Comparison of ENCODE assay signal across 1 cellular context in the genomic region with DNA sequence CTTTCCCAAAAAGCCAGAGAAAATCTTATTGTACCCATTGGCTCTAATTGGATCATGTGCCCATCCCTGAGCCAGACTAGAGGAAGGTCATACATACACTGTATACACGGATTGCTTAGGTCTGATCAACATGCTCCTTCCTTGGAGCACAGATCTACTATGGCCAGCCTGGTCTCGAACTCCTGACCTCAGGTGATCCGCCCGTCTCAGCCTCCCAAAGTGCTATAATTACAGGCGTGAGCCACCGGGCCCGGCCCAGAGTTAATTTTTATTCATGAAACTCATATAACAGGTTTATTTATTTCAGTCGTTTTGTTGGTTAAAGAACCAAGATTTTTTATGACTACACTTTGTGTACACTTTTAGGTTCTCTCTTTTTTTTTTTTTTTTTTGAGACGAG.
TF ChIP-seq lines count a peak whose summit lies in the region.

No MANE protein-coding gene starts in this region.

TF ChIP-seq in HepG2, 621 proteins besides CTCF, POLR2A, EP300 and RAD21 (continued from another document):
- no peak for TF ChIP-seq ZNF775 (CRISPR knock-in tag; IDR thresholded peaks at IDR 0.05; ENCODE audit: borderline replicate concordance)
- TF ChIP-seq MAZ (IDR thresholded peaks at IDR 0.05; ENCODE audit: borderline replicate concordance, low read depth, low read length) = no peak
- TF ChIP-seq MAZ (CRISPR knock-in tag; IDR thresholded peaks at IDR 0.05; ENCODE audit: low read depth) = no peak
- TF ChIP-seq SATB2 (CRISPR knock-in tag; IDR thresholded peaks at IDR 0.05) = no peak
- TF ChIP-seq, protein P1, sequence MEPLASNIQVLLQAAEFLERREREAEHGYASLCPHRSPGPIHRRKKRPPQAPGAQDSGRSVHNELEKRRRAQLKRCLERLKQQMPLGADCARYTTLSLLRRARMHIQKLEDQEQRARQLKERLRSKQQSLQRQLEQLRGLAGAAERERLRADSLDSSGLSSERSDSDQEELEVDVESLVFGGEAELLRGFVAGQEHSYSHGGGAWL (CRISPR knock-in tag; IDR thresholded peaks at IDR 0.05) = no peak
- no peak for TF ChIP-seq ZNF766 (CRISPR knock-in tag; IDR thresholded peaks at IDR 0.05; ENCODE audit: borderline replicate concordance)
- no peak for TF ChIP-seq NFYB (CRISPR knock-in tag; IDR thresholded peaks at IDR 0.05)
- no peak for TF ChIP-seq ZNF567 (CRISPR knock-in tag; IDR thresholded peaks at IDR 0.05; ENCODE audit: borderline replicate concordance)
- TF ChIP-seq, protein P2, sequence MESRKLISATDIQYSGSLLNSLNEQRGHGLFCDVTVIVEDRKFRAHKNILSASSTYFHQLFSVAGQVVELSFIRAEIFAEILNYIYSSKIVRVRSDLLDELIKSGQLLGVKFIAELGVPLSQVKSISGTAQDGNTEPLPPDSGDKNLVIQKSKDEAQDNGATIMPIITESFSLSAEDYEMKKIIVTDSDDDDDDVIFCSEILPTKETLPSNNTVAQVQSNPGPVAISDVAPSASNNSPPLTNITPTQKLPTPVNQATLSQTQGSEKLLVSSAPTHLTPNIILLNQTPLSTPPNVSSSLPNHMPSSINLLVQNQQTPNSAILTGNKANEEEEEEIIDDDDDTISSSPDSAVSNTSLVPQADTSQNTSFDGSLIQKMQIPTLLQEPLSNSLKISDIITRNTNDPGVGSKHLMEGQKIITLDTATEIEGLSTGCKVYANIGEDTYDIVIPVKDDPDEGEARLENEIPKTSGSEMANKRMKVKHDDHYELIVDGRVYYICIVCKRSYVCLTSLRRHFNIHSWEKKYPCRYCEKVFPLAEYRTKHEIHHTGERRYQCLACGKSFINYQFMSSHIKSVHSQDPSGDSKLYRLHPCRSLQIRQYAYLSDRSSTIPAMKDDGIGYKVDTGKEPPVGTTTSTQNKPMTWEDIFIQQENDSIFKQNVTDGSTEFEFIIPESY (CRISPR knock-in tag; IDR thresholded peaks at IDR 0.05) = no peak
- TF ChIP-seq ARID3A (IDR thresholded peaks at IDR 0.05; ENCODE audit: low read depth, low read length) = no peak
- TF ChIP-seq ZNF605 (CRISPR knock-in tag; IDR thresholded peaks at IDR 0.05) = no peak
- no peak for TF ChIP-seq ZFP37 (CRISPR knock-in tag; IDR thresholded peaks at IDR 0.05; ENCODE audit: borderline replicate concordance)
- TF ChIP-seq ZSCAN31 (CRISPR knock-in tag; IDR thresholded peaks at IDR 0.05; ENCODE audit: low read depth) = no peak
- TF ChIP-seq, protein P3, sequence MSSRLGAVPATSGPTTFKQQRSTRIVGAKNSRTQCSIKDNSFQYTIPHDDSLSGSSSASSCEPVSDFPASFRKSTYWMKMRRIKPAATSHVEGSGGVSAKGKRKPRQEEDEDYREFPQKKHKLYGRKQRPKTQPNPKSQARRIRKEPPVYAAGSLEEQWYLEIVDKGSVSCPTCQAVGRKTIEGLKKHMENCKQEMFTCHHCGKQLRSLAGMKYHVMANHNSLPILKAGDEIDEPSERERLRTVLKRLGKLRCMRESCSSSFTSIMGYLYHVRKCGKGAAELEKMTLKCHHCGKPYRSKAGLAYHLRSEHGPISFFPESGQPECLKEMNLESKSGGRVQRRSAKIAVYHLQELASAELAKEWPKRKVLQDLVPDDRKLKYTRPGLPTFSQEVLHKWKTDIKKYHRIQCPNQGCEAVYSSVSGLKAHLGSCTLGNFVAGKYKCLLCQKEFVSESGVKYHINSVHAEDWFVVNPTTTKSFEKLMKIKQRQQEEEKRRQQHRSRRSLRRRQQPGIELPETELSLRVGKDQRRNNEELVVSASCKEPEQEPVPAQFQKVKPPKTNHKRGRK (CRISPR knock-in tag; IDR thresholded peaks at IDR 0.05) = no peak
- no peak for TF ChIP-seq XRCC5 (optimal IDR thresholded peaks at IDR 0.05; ENCODE audit: low read length)
- TF ChIP-seq GTF3A (CRISPR knock-in tag; conservative IDR thresholded peaks at IDR 0.05) = no peak
- no peak for TF ChIP-seq ARID2 (CRISPR knock-in tag; IDR thresholded peaks at IDR 0.05; ENCODE audit: borderline replicate concordance)
- TF ChIP-seq RFXAP (CRISPR knock-in tag; IDR thresholded peaks at IDR 0.05; ENCODE audit: borderline replicate concordance) = no peak
- TF ChIP-seq ZNF432 (CRISPR knock-in tag; IDR thresholded peaks at IDR 0.05; ENCODE audit: borderline replicate concordance) = no peak
TF ChIP-seq in HepG2: peak in this region for 0.
